In the genomic region with DNA sequence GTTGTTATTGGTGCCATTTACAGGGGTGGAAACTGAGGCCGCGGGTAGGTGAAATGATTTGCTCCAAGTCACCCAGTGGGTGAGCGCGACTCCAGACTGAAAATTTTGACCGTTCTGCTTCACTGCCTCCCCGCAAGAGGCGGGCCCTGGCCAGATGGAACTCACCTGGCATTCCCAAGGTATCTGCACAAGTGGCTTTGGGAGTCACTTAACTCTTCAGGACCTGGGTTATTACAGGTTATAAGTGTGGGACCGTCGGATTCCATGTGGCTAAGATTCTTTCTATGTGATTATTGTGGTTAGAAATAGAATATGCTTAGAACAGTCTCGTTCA, we compare ENCODE assay signal across 7 cellular contexts. TPM values are rescaled to one million over a fixed set of nuclear protein-coding genes. Genes with fewer than 3 reads are reported as not detected.
A peak's percentile ranks its signal among the peaks of the same experiment; 100 is the strongest.
DNase-seq lines count a peak whose midpoint lies in the region; ATAC-seq, FAIRE-seq and TF ChIP-seq lines count a peak whose summit lies in the region.
"Had no signal": no experiment of that assay in that cellular context is flagged by ENCODE, and none has a peak within 500 bp of the region (broad histone marks: within the 10 kb centered on the region; RNA-seq: fewer than 3 reads in every experiment).

No MANE protein-coding gene starts in this region.

- intact Hi-C loops in left colon (cut with DNase I, micrococcal nuclease), result no loop called here

- TF ChIP-seq POLR2A in H54 (IDR thresholded peaks at IDR 0.05; ENCODE audit: low read depth, low read length), result no peak

- ATAC-seq in GM21526 (IDR thresholded peaks at IDR 0.05; ENCODE audit: low FRiP score, unreplicated experiment), result peak; percentile 8
- peak; percentile 39 for ATAC-seq in left colon

- peak; percentile 20 for DNase-seq in SW480 (ENCODE audit: low spot score)
- no peak for DNase-seq in left colon
- no peak for DNase-seq in NCI-H1436 treated with DMSO at 0.1 percent for 48 hours (lab: John Stamatoyannopoulos, UW)
- DNase-seq in putamen (ENCODE audit: low spot score), result no peak
- no peak for DNase-seq in H54 (ENCODE audit: insufficient read length, low spot score)

- FAIRE-seq in H54 (lab: Jason Lieb, UNC), result no peak

RNA-seq across cellular contexts. Expression of gene CABIN1, which starts 0.6 kb away (rescaled TPM):
- 10 to 100 TPM; 63.0 to 81.6 TPM for total RNA-seq in left colon

RNA-seq across cellular contexts. Expression of gene GSTT4, which starts 6.4 kb away (rescaled TPM):
- not detected for total RNA-seq in left colon
- total RNA-seq: activated CD8-positive, alpha-beta memory T cell treated with anti-CD3 and anti-CD28 coated beads for 36 hours had no signal

RNA-seq across cellular contexts. Expression of gene GSTT2, which starts 31.8 kb away (rescaled TPM):
- total RNA-seq in left colon, result under 1 TPM in 1 of 2 donors, not detected in 1; 0.89 TPM
- total RNA-seq: activated CD8-positive, alpha-beta memory T cell treated with anti-CD3 and anti-CD28 coated beads for 36 hours had no signal

RNA-seq across cellular contexts. Expression of gene DDT, which starts 37.5 kb away (rescaled TPM):
- total RNA-seq in left colon, result 100 to 1,000 TPM; 189 to 247 TPM

RNA-seq across cellular contexts. Expression of gene DDTL, which starts 45.0 kb away (rescaled TPM):
- total RNA-seq in left colon, result 1 to 10 TPM in 1 of 2 donors, not detected in 1; 4.5 TPM
- total RNA-seq: activated CD8-positive, alpha-beta memory T cell treated with anti-CD3 and anti-CD28 coated beads for 36 hours had no signal
